Comparison of ENCODE assay signal across 21 cellular contexts in genomic region chrX:80513620-80514019, GRCh38.
DNase-seq lines count a peak whose midpoint lies in the region; ATAC-seq and TF ChIP-seq lines count a peak whose summit lies in the region.
"Had no signal": no experiment of that assay in that cellular context is flagged by ENCODE, and none has a peak within 500 bp of the region (broad histone marks: within the 10 kb centered on the region; RNA-seq: fewer than 3 reads in every experiment).

No MANE protein-coding gene starts in this region.

- no peaks in the 10 kb centered on the region; the same call in 1 of the 2 replicates for H3K4me1 ChIP-seq in GM23338 (ENCODE audit: insufficient read depth)
- H3K4me1 ChIP-seq in OCI-LY1 (ENCODE audit: insufficient read depth, low read length, severe bottlenecking), result peaks cover 48% of the 10 kb centered on the region
- peaks cover 11% of the 10 kb centered on the region for H3K4me1 ChIP-seq in hepatocyte (ENCODE audit: insufficient read depth)
- H3K4me1 ChIP-seq: Caco-2 had no signal

- H3K36me3 Mint-ChIP-seq in Calu3 (ENCODE audit: insufficient read depth, unreplicated experiment) (no peaks in the 10 kb centered on the region), GM23338 (ENCODE audit: low read depth) (no peaks in the 10 kb centered on the region), natural killer cell (no peaks in the 10 kb centered on the region)
- H3K36me3 Mint-ChIP-seq: T-cell had no signal

- no peak for TF ChIP-seq CTCF in Calu3 (IDR thresholded peaks at IDR 0.05; ENCODE audit: unreplicated experiment)
- no peak for TF ChIP-seq CTCF in GM23338 (conservative IDR thresholded peaks at IDR 0.05; ENCODE audit: low read depth in 2 of 2)
- no peak for TF ChIP-seq CTCF in OCI-LY1 (IDR thresholded peaks at IDR 0.05; ENCODE audit: low read length)
- no peak for TF ChIP-seq CTCF in hepatocyte (IDR thresholded peaks at IDR 0.05; ENCODE audit: poor library complexity)
- TF ChIP-seq CTCF in natural killer cell (IDR thresholded peaks at IDR 0.05), result no peak

- BruUV-seq in Calu3 (replicated peaks; lab: Mats Ljungman, UMichigan), result no TSS peak

- H3K4me3 Mint-ChIP-seq in Calu3 (ENCODE audit: low read depth, unreplicated experiment), result no peak overlapping the region
- H3K4me3 Mint-ChIP-seq in GM23338, result no peak overlapping the region
- no peak overlapping the region for H3K4me3 Mint-ChIP-seq in natural killer cell
- H3K4me3 Mint-ChIP-seq: T-cell had no signal

- H3K9me3 ChIP-seq in OCI-LY1 (ENCODE audit: low read length) (no peaks in the 10 kb centered on the region), hepatocyte (ENCODE audit: low read depth) (no peaks in the 10 kb centered on the region)
- H3K9me3 ChIP-seq: Caco-2, SK-N-SH had no signal

- H3K9me3 Mint-ChIP-seq in Calu3 (ENCODE audit: low read depth, unreplicated experiment), result no peaks in the 10 kb centered on the region
- H3K9me3 Mint-ChIP-seq in GM23338, result no peaks in the 10 kb centered on the region
- peaks cover 0 to 3% of the 10 kb centered on the region in 2 donors for H3K9me3 Mint-ChIP-seq in natural killer cell
- H3K9me3 Mint-ChIP-seq: T-cell had no signal

- intact Hi-C loops in Calu3 (cut with micrococcal nuclease; ENCODE audit: unreplicated experiment) (no loop called here), natural killer cell (cut with micrococcal nuclease) (no loop called here)

- H2AFZ ChIP-seq in GM23338 (no peak overlapping the region), OCI-LY1 (ENCODE audit: low read length) (no peak overlapping the region), hepatocyte (no peak overlapping the region)

- H3K4me1 Mint-ChIP-seq in Calu3 (ENCODE audit: low read depth, unreplicated experiment) (peaks cover 17% of the 10 kb centered on the region), GM23338 (peaks cover 20% of the 10 kb centered on the region), natural killer cell (peaks cover 0 to 5% of the 10 kb centered on the region in 2 donors)

- H3K9me2 ChIP-seq in GM23338 (ENCODE audit: insufficient read depth) (no peaks in the 10 kb centered on the region), OCI-LY1 (ENCODE audit: low read depth, low read length) (no peaks in the 10 kb centered on the region), hepatocyte (replicated peaks; ENCODE audit: insufficient read depth) (no peaks in the 10 kb centered on the region)
- H3K9me2 ChIP-seq: SK-N-SH had no signal

- CTCF ChIA-PET in Calu3 (lab: Charles Lee), result no interaction called here

- H3K4me2 ChIP-seq in GM23338 (no peak overlapping the region), OCI-LY1 (ENCODE audit: low read length) (peak overlapping the region; percentile 19; the same call in 1 of the 2 replicates), hepatocyte (peak overlapping the region; percentile 12)
- H3K4me2 ChIP-seq: SK-N-SH had no signal

- H3K27me3 Mint-ChIP-seq in Calu3 (ENCODE audit: unreplicated experiment) (no peaks in the 10 kb centered on the region), GM23338 (ENCODE audit: insufficient read depth, low read depth, poor library complexity) (no peaks in the 10 kb centered on the region), natural killer cell (ENCODE audit: low read depth in 2 of 2) (no peaks in the 10 kb centered on the region)
- H3K27me3 Mint-ChIP-seq: T-cell had no signal

- 10% methylated on average over 2 of the region's 2 CpGs for WGBS in hepatocyte (ENCODE audit: low lambda C conversion rate, missing lambda C conversion rate)

- H3K27ac ChIP-seq in GM23338 (ENCODE audit: low read depth) (peak overlapping the region; percentile 18; the same call in 1 of the 2 replicates), OCI-LY1 (ENCODE audit: low read depth, low read length, poor library complexity, severe bottlenecking) (peak overlapping the region; percentile 76), hepatocyte (peak overlapping the region; percentile 80)

- H3K79me2 ChIP-seq in GM23338 (replicated peaks; ENCODE audit: insufficient read depth) (no peaks in the 10 kb centered on the region), OCI-LY1 (ENCODE audit: insufficient read depth, low read length) (no peaks in the 10 kb centered on the region), hepatocyte (no peaks in the 10 kb centered on the region)

- H3K4me3 ChIP-seq in GM23338 (no peak overlapping the region), OCI-LY1 (ENCODE audit: low read depth, low read length, poor library complexity, severe bottlenecking) (peak overlapping the region; percentile 29), hepatocyte (no peak overlapping the region)

- H3F3A ChIP-seq in GM23338 (replicated peaks; ENCODE audit: low read depth) (no peaks in the 10 kb centered on the region), OCI-LY1 (ENCODE audit: insufficient read depth, low read length) (no peaks in the 10 kb centered on the region)

- peak; percentile 82 for ATAC-seq in GM23338
- ATAC-seq in GM19467 (IDR thresholded peaks at IDR 0.05; ENCODE audit: unreplicated experiment), result no peak
- ATAC-seq in natural killer cell, result no peak
- ATAC-seq: T-cell had no signal

- H3K27ac Mint-ChIP-seq in Calu3 (ENCODE audit: unreplicated experiment), result no peak overlapping the region
- H3K27ac Mint-ChIP-seq in GM23338, result no peak overlapping the region
- H3K27ac Mint-ChIP-seq in natural killer cell, result no peak overlapping the region
- H3K27ac Mint-ChIP-seq: T-cell had no signal

- DNase-seq in Calu3, result peak; percentile 8
- peak; percentile 42 for DNase-seq in GM23338 (ENCODE audit: low spot score)
- no peak for DNase-seq in hepatocyte (ENCODE audit: low spot score)
- no peak for DNase-seq in inferior parietal cortex (ENCODE audit: extremely low spot score)
- DNase-seq in islet precursor cell, result no peak
- DNase-seq in natural killer cell, result no peak
- DNase-seq: ACHN, AML-193, Caco-2, DMS53, KBM-7, NCI-H1048, NCI-H1436 treated with DMSO at 0.1 percent for 48 hours, NCI-H2081, NCI-H2227 treated with DMSO at 0.1 percent for 48 hours, NCI-H69, SHP77, SK-N-SH, T-cell had no signal

- no peaks in the 10 kb centered on the region for H3K36me3 ChIP-seq in GM23338 (ENCODE audit: insufficient read depth)
- no peaks in the 10 kb centered on the region for H3K36me3 ChIP-seq in OCI-LY1 (ENCODE audit: insufficient read depth, low read length)
- H3K36me3 ChIP-seq in hepatocyte (replicated peaks; ENCODE audit: insufficient read depth, low read depth), result no peaks in the 10 kb centered on the region

- H4K20me1 ChIP-seq in GM23338 (replicated peaks; ENCODE audit: insufficient read depth) (no peaks in the 10 kb centered on the region), OCI-LY1 (ENCODE audit: insufficient read depth, low read length) (no peaks in the 10 kb centered on the region), hepatocyte (ENCODE audit: insufficient read depth, poor library complexity, severe bottlenecking) (no peaks in the 10 kb centered on the region)

- no peak overlapping the region for H3K9ac ChIP-seq in OCI-LY1 (ENCODE audit: low read length)
- H3K9ac ChIP-seq: SK-N-SH had no signal

- H3K27me3 ChIP-seq in GM23338 (ENCODE audit: insufficient read depth), result no peaks in the 10 kb centered on the region
- no peaks in the 10 kb centered on the region for H3K27me3 ChIP-seq in OCI-LY1 (ENCODE audit: insufficient read depth, low read length)
- no peaks in the 10 kb centered on the region for H3K27me3 ChIP-seq in hepatocyte

TF ChIP-seq in GM23338, 12 proteins besides CTCF, POLR2A, EP300 and RAD21:
- TF ChIP-seq POLR2AphosphoS5 (IDR thresholded peaks at IDR 0.05; ENCODE audit: low read depth) (no peak), ZNF331 (CRISPR knock-in tag; IDR thresholded peaks at IDR 0.05; ENCODE audit: low read depth) (no peak), ZNF114 (CRISPR knock-in tag; IDR thresholded peaks at IDR 0.05) (no peak)
- TF ChIP-seq, protein P1, sequence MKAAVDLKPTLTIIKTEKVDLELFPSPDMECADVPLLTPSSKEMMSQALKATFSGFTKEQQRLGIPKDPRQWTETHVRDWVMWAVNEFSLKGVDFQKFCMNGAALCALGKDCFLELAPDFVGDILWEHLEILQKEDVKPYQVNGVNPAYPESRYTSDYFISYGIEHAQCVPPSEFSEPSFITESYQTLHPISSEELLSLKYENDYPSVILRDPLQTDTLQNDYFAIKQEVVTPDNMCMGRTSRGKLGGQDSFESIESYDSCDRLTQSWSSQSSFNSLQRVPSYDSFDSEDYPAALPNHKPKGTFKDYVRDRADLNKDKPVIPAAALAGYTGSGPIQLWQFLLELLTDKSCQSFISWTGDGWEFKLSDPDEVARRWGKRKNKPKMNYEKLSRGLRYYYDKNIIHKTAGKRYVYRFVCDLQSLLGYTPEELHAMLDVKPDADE (IDR thresholded peaks at IDR 0.05), result no peak

Comparison
In these comparisons a context has a peak if more than half of its experiments do, and no peak if none do; other contexts are left out.
1. DNase-seq: peak in Calu3 (single experiment) and GM23338 (single experiment); none in hepatocyte (single experiment), inferior parietal cortex (single experiment), islet precursor cell (single experiment) and natural killer cell (single experiment).
2. H3K27ac ChIP-seq: peak in every context shown above with its lines; median percentile 80 in hepatocyte; 76 in OCI-LY1; 18 in GM23338.